In the genomic region with DNA sequence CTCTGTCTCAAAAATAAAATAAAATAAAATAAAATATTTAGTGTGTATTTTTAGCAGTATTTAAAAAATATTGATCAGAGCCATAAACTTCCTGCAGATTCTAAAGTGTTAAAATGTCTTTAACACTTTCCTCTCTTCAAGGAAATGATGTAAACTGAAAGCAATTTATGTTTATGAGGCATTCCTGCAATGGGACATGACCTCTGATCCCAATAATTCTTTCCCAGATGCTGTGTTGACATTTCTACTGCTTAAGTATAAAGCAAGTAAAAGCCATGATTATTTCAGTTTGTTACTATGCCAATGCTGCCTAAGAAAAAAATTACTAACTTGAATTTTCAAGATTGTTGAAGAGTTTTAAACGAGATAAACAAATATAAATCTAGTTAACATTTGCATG, we compare ENCODE assay signal across 12 cellular contexts. TPM values are rescaled to one million over a fixed set of nuclear protein-coding genes. Genes with fewer than 3 reads are reported as not detected.
DNase-seq lines count a peak whose midpoint lies in the region; ATAC-seq and TF ChIP-seq lines count a peak whose summit lies in the region.
"Had no signal": no experiment of that assay in that cellular context is flagged by ENCODE, and none has a peak within 500 bp of the region (broad histone marks: within the 10 kb centered on the region; RNA-seq: fewer than 3 reads in every experiment).

No MANE protein-coding gene starts in this region.

- CTCF ChIA-PET in MCF 10A (lab: Yijun Ruan, JAX) (interaction anchor here (0.8 to 1.2 kb wide), 2 partner anchors 14 to 44 kb away, joined by 3 to 4 read pairs; no protein-coding TSS in a partner anchor), mammary epithelial cell (lab: Charles Lee; ENCODE audit: low non-redundant PET) (no interaction called here)

- peaks cover 6% of the 10 kb centered on the region for H3K36me3 Mint-ChIP-seq in MCF 10A (ENCODE audit: insufficient read depth, unreplicated experiment)
- no peaks in the 10 kb centered on the region; the same call in 2 of the 3 replicates for H3K36me3 Mint-ChIP-seq in GM23338 (ENCODE audit: low read depth)

- H3K4me2 ChIP-seq in mammary epithelial cell (ENCODE audit: insufficient read depth, low read depth, low read length) (no peak overlapping the region), GM23338 (no peak overlapping the region)
- H3K4me2 ChIP-seq: smooth muscle cell had no signal

- dilution Hi-C loops in mammary epithelial cell (cut with HindIII; ENCODE audit: low sequenced_read_pairs), result loop anchor here (10.0 kb wide), 1 partner anchor 171 kb away; no protein-coding TSS in a partner anchor

- no peak overlapping the region for H3K4me3 ChIP-seq in mammary epithelial cell (replicated peaks in 1 of 3; ENCODE audit: insufficient read depth in 1 of 3, low read depth in 2 of 3, low read length in 3 of 3)
- no peak overlapping the region for H3K4me3 ChIP-seq in foreskin fibroblast (ENCODE audit: low read depth in 1 of 2, low read length in 2 of 2)
- H3K4me3 ChIP-seq in GM23338, result no peak overlapping the region
- H3K4me3 ChIP-seq: smooth muscle cell had no signal

- no peaks in the 10 kb centered on the region for H3K9me2 ChIP-seq in GM23338 (ENCODE audit: insufficient read depth)

- no peak overlapping the region for H2AFZ ChIP-seq in mammary epithelial cell (ENCODE audit: low read depth, low read length)
- no peak overlapping the region for H2AFZ ChIP-seq in GM23338

- no peaks in the 10 kb centered on the region for H3K79me2 ChIP-seq in mammary epithelial cell (ENCODE audit: insufficient read depth, low read length)
- H3K79me2 ChIP-seq in GM23338 (replicated peaks; ENCODE audit: insufficient read depth), result no peaks in the 10 kb centered on the region

- no peaks in the 10 kb centered on the region for H3K36me3 ChIP-seq in mammary epithelial cell (ENCODE audit: insufficient read depth, low read length)
- H3K36me3 ChIP-seq in GM23338 (ENCODE audit: insufficient read depth), result no peaks in the 10 kb centered on the region

- no peaks in the 10 kb centered on the region for H3F3A ChIP-seq in GM23338 (replicated peaks; ENCODE audit: low read depth)

- no peak overlapping the region for H3K9ac ChIP-seq in mammary epithelial cell (ENCODE audit: insufficient read depth, low read length)

- H3K9me3 Mint-ChIP-seq in MCF 10A (ENCODE audit: unreplicated experiment), result no peaks in the 10 kb centered on the region
- H3K9me3 Mint-ChIP-seq in GM23338, result no peaks in the 10 kb centered on the region
- H3K9me3 Mint-ChIP-seq: activated naive CD4-positive, alpha-beta T cell treated with anti-CD3 and anti-CD28 coated beads for 36 hours had no signal

- H3K27ac Mint-ChIP-seq in MCF 10A (ENCODE audit: low read depth, unreplicated experiment) (peak overlapping the region; percentile 64), GM23338 (no peak overlapping the region)
- H3K27ac Mint-ChIP-seq: activated naive CD4-positive, alpha-beta T cell treated with anti-CD3 and anti-CD28 coated beads for 36 hours had no signal

- no peaks in the 10 kb centered on the region for H3K27me3 ChIP-seq in mammary epithelial cell (ENCODE audit: insufficient read depth, low read length)
- H3K27me3 ChIP-seq in GM23338 (ENCODE audit: insufficient read depth), result no peaks in the 10 kb centered on the region

- H3K4me1 Mint-ChIP-seq in MCF 10A (ENCODE audit: insufficient read depth, unreplicated experiment) (peaks cover 24% of the 10 kb centered on the region), GM23338 (peaks cover 4% of the 10 kb centered on the region; the same call in 2 of the 3 replicates)

- no peaks in the 10 kb centered on the region for H3K9me3 ChIP-seq in mammary epithelial cell (replicated peaks; ENCODE audit: insufficient read depth, low read length)

- no peak overlapping the region for H3K27ac ChIP-seq in mammary epithelial cell (ENCODE audit: insufficient read depth, low read depth, low read length)
- H3K27ac ChIP-seq in GM23338 (ENCODE audit: low read depth), result no peak overlapping the region

- WGBS in mammary epithelial cell (ENCODE audit: low coverage, missing lambda C conversion rate), result 65% methylated on average over 1 of the region's 1 CpG

- no peaks in the 10 kb centered on the region for H4K20me1 ChIP-seq in mammary epithelial cell (ENCODE audit: insufficient read depth, low read length)
- H4K20me1 ChIP-seq in GM23338 (replicated peaks; ENCODE audit: insufficient read depth), result no peaks in the 10 kb centered on the region

- no peaks in the 10 kb centered on the region for H3K27me3 Mint-ChIP-seq in MCF 10A (ENCODE audit: insufficient read depth, unreplicated experiment)
- peaks cover 1% of the 10 kb centered on the region for H3K27me3 Mint-ChIP-seq in GM23338 (ENCODE audit: insufficient read depth, low read depth, poor library complexity)

- ATAC-seq in HG02973 (IDR thresholded peaks at IDR 0.05; ENCODE audit: unreplicated experiment) (no peak), HG02759 (IDR thresholded peaks at IDR 0.05; ENCODE audit: unreplicated experiment) (no peak), GM23338 (no peak)

- intact Hi-C loops in MCF 10A (cut with micrococcal nuclease), result no loop called here
- intact Hi-C loops in mammary epithelial cell (cut with micrococcal nuclease), result no loop called here

- H3K4me3 Mint-ChIP-seq in MCF 10A (ENCODE audit: unreplicated experiment) (no peak overlapping the region), GM23338 (no peak overlapping the region)
- H3K4me3 Mint-ChIP-seq: activated naive CD4-positive, alpha-beta T cell treated with anti-CD3 and anti-CD28 coated beads for 36 hours had no signal

- BruUV-seq in MCF 10A (replicated peaks; lab: Mats Ljungman, UMichigan) (no TSS peak), mammary epithelial cell (replicated peaks; lab: Mats Ljungman, UMichigan) (no TSS peak)

- H3K4me1 ChIP-seq in mammary epithelial cell (ENCODE audit: insufficient read depth, low read length) (peaks cover 9% of the 10 kb centered on the region), GM23338 (ENCODE audit: insufficient read depth) (no peaks in the 10 kb centered on the region)

- TF ChIP-seq CTCF in MCF 10A (IDR thresholded peaks at IDR 0.05; ENCODE audit: unreplicated experiment) (no peak), mammary epithelial cell (conservative IDR thresholded peaks at IDR 0.05 in 1 of 2, IDR thresholded peaks at IDR 0.05 in 1 of 2; ENCODE audit: extremely low read depth in 1 of 2, insufficient read depth in 1 of 2, low read depth in 1 of 2, low read length in 2 of 2) (no peak), foreskin fibroblast (IDR thresholded peaks at IDR 0.05; ENCODE audit: low read depth, low read length) (no peak), GM23338 (conservative IDR thresholded peaks at IDR 0.05; ENCODE audit: low read depth in 2 of 2) (no peak)

- in situ Hi-C loops in mammary epithelial cell (cut with MboI; ENCODE audit: low sequenced_read_pairs in 2 of 2), result loop anchor here (10.0 kb wide), 2 partner anchors 171 to 191 kb away; no protein-coding TSS in a partner anchor

- POLR2A ChIA-PET in MCF 10A (lab: Yijun Ruan, JAX), result interaction anchor here (0.7 to 2.2 kb wide), 2 partner anchors 43 to 540 kb away, joined by 3 to 4 read pairs; no protein-coding TSS in a partner anchor

- peak; percentile 69 for DNase-seq in MCF 10A (ENCODE audit: unreplicated experiment)
- DNase-seq in mammary epithelial cell, result no peak
- DNase-seq in T1000 (lab: John Stamatoyannopoulos, UW), result peak; percentile 4
- DNase-seq in foreskin fibroblast, result peak; percentile 81 to 92
- no peak for DNase-seq in T-helper 2 cell
- no peak for DNase-seq in GM23338 (ENCODE audit: low spot score)
- DNase-seq: activated CD4-positive, CD25-positive, alpha-beta regulatory T cell; activated naive CD4-positive, alpha-beta T cell treated with anti-CD3 and anti-CD28 coated beads for 36 hours; midbrain had no signal

TF ChIP-seq in GM23338, 12 proteins besides CTCF, POLR2A, EP300 and RAD21 (continues in another document):
- TF ChIP-seq, protein P1, sequence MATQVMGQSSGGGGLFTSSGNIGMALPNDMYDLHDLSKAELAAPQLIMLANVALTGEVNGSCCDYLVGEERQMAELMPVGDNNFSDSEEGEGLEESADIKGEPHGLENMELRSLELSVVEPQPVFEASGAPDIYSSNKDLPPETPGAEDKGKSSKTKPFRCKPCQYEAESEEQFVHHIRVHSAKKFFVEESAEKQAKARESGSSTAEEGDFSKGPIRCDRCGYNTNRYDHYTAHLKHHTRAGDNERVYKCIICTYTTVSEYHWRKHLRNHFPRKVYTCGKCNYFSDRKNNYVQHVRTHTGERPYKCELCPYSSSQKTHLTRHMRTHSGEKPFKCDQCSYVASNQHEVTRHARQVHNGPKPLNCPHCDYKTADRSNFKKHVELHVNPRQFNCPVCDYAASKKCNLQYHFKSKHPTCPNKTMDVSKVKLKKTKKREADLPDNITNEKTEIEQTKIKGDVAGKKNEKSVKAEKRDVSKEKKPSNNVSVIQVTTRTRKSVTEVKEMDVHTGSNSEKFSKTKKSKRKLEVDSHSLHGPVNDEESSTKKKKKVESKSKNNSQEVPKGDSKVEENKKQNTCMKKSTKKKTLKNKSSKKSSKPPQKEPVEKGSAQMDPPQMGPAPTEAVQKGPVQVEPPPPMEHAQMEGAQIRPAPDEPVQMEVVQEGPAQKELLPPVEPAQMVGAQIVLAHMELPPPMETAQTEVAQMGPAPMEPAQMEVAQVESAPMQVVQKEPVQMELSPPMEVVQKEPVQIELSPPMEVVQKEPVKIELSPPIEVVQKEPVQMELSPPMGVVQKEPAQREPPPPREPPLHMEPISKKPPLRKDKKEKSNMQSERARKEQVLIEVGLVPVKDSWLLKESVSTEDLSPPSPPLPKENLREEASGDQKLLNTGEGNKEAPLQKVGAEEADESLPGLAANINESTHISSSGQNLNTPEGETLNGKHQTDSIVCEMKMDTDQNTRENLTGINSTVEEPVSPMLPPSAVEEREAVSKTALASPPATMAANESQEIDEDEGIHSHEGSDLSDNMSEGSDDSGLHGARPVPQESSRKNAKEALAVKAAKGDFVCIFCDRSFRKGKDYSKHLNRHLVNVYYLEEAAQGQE (IDR thresholded peaks at IDR 0.05; ENCODE audit: unreplicated experiment), result no peak
- TF ChIP-seq, protein P2, sequence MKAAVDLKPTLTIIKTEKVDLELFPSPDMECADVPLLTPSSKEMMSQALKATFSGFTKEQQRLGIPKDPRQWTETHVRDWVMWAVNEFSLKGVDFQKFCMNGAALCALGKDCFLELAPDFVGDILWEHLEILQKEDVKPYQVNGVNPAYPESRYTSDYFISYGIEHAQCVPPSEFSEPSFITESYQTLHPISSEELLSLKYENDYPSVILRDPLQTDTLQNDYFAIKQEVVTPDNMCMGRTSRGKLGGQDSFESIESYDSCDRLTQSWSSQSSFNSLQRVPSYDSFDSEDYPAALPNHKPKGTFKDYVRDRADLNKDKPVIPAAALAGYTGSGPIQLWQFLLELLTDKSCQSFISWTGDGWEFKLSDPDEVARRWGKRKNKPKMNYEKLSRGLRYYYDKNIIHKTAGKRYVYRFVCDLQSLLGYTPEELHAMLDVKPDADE (IDR thresholded peaks at IDR 0.05), result no peak
- TF ChIP-seq NANOG (IDR thresholded peaks at IDR 0.05; ENCODE audit: borderline replicate concordance) (no peak), JUNB (IDR thresholded peaks at IDR 0.05; ENCODE audit: unreplicated experiment) (no peak)

RNA-seq across cellular contexts. Expression of a gene that starts 29.0 kb away (rescaled TPM):
- 18.0 and 27.8 TPM in 2 replicates for total RNA-seq in MCF 10A (2022)
- total RNA-seq in mammary epithelial cell, result 10 to 100 TPM in 1 of 2 donors, 1 to 10 TPM in 1; 9.3 to 20.4 TPM
- 17.0 TPM for polyA plus RNA-seq in mammary epithelial cell
- 10.3 TPM for polyA minus RNA-seq in mammary epithelial cell
- total RNA-seq in GM23338 (2014; rRNA removed; shearing (Covaris generic)), result 21.1 and 28.2 TPM in 2 replicates
- 25.3 and 26.6 TPM in 2 replicates for polyA plus RNA-seq in GM23338 (2016; fragmentation: Nextera tagmentation; extraction: Ambion mirVana)

Comparison
In these comparisons a context has a peak if more than half of its experiments do, and no peak if none do; other contexts are left out.
1. DNase-seq: peak in MCF 10A (single experiment), T1000 (single experiment) and foreskin fibroblast (2 of 2); none in mammary epithelial cell (single experiment), T-helper 2 cell (0 of 5) and GM23338 (single experiment).